Comparison of ENCODE assay signal across 2 cellular contexts in the genomic region with DNA sequence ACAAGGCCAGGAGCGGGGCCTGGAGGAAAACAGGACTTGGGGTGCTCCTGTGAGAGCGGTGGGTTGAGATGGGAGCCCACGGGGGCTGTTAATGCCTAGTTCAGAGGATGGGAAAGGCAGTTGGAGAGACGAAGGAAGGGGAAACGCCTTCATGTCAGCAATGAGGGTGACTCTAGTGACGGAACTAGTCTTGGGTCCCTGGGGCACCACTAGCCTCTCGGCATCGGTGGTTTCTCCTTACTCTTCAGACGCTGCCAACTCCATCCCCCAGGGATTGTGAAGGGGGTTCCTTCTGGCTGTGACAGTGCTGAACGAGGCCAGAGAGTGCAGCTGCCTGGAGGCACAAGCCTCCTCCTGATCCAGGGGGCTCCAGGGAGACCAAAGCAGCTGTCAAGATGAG.
TF ChIP-seq lines count a peak whose summit lies in the region.

No MANE protein-coding gene starts in this region.

TF ChIP-seq in WTC11, 78 proteins besides CTCF, POLR2A, EP300 and RAD21:
- TF ChIP-seq NR2C2 (CRISPR knock-in tag; IDR thresholded peaks at IDR 0.05) (no peak), ZNF263 (CRISPR knock-in tag; IDR thresholded peaks at IDR 0.05; ENCODE audit: low read depth) (no peak), NR1H2 (CRISPR knock-in tag; IDR thresholded peaks at IDR 0.05) (no peak), ZNF416 (CRISPR knock-in tag; IDR thresholded peaks at IDR 0.05) (no peak), PRRX2 (CRISPR knock-in tag; IDR thresholded peaks at IDR 0.05) (no peak), ZNF138 (CRISPR knock-in tag; conservative IDR thresholded peaks at IDR 0.05) (no peak), NFE2L1 (CRISPR knock-in tag; IDR thresholded peaks at IDR 0.05) (no peak), GABPB1 (CRISPR knock-in tag; IDR thresholded peaks at IDR 0.05) (no peak)
- TF ChIP-seq, protein P1, sequence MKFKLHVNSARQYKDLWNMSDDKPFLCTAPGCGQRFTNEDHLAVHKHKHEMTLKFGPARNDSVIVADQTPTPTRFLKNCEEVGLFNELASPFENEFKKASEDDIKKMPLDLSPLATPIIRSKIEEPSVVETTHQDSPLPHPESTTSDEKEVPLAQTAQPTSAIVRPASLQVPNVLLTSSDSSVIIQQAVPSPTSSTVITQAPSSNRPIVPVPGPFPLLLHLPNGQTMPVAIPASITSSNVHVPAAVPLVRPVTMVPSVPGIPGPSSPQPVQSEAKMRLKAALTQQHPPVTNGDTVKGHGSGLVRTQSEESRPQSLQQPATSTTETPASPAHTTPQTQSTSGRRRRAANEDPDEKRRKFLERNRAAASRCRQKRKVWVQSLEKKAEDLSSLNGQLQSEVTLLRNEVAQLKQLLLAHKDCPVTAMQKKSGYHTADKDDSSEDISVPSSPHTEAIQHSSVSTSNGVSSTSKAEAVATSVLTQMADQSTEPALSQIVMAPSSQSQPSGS (CRISPR knock-in tag; IDR thresholded peaks at IDR 0.05; ENCODE audit: borderline replicate concordance, low read depth), result no peak
- TF ChIP-seq, protein P2, sequence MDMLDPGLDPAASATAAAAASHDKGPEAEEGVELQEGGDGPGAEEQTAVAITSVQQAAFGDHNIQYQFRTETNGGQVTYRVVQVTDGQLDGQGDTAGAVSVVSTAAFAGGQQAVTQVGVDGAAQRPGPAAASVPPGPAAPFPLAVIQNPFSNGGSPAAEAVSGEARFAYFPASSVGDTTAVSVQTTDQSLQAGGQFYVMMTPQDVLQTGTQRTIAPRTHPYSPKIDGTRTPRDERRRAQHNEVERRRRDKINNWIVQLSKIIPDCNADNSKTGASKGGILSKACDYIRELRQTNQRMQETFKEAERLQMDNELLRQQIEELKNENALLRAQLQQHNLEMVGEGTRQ (CRISPR knock-in tag; IDR thresholded peaks at IDR 0.05), result no peak
- TF ChIP-seq, protein P3, sequence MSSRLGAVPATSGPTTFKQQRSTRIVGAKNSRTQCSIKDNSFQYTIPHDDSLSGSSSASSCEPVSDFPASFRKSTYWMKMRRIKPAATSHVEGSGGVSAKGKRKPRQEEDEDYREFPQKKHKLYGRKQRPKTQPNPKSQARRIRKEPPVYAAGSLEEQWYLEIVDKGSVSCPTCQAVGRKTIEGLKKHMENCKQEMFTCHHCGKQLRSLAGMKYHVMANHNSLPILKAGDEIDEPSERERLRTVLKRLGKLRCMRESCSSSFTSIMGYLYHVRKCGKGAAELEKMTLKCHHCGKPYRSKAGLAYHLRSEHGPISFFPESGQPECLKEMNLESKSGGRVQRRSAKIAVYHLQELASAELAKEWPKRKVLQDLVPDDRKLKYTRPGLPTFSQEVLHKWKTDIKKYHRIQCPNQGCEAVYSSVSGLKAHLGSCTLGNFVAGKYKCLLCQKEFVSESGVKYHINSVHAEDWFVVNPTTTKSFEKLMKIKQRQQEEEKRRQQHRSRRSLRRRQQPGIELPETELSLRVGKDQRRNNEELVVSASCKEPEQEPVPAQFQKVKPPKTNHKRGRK (CRISPR knock-in tag; IDR thresholded peaks at IDR 0.05; ENCODE audit: borderline replicate concordance), result no peak
TF ChIP-seq in WTC11: peak in this region for 0.

TF ChIP-seq in HepG2, 621 proteins besides CTCF, POLR2A, EP300 and RAD21:
- TF ChIP-seq, protein P4, sequence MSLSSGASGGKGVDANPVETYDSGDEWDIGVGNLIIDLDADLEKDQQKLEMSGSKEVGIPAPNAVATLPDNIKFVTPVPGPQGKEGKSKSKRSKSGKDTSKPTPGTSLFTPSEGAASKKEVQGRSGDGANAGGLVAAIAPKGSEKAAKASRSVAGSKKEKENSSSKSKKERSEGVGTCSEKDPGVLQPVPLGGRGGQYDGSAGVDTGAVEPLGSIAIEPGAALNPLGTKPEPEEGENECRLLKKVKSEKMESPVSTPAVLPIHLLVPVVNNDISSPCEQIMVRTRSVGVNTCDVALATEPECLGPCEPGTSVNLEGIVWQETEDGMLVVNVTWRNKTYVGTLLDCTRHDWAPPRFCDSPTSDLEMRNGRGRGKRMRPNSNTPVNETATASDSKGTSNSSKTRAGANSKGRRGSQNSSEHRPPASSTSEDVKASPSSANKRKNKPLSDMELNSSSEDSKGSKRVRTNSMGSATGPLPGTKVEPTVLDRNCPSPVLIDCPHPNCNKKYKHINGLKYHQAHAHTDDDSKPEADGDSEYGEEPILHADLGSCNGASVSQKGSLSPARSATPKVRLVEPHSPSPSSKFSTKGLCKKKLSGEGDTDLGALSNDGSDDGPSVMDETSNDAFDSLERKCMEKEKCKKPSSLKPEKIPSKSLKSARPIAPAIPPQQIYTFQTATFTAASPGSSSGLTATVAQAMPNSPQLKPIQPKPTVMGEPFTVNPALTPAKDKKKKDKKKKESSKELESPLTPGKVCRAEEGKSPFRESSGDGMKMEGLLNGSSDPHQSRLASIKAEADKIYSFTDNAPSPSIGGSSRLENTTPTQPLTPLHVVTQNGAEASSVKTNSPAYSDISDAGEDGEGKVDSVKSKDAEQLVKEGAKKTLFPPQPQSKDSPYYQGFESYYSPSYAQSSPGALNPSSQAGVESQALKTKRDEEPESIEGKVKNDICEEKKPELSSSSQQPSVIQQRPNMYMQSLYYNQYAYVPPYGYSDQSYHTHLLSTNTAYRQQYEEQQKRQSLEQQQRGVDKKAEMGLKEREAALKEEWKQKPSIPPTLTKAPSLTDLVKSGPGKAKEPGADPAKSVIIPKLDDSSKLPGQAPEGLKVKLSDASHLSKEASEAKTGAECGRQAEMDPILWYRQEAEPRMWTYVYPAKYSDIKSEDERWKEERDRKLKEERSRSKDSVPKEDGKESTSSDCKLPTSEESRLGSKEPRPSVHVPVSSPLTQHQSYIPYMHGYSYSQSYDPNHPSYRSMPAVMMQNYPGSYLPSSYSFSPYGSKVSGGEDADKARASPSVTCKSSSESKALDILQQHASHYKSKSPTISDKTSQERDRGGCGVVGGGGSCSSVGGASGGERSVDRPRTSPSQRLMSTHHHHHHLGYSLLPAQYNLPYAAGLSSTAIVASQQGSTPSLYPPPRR (CRISPR knock-in tag; IDR thresholded peaks at IDR 0.05; ENCODE audit: borderline replicate concordance), result no peak
- TF ChIP-seq ZFP37 (CRISPR knock-in tag; IDR thresholded peaks at IDR 0.05; ENCODE audit: borderline replicate concordance) (no peak), SRY (CRISPR knock-in tag; IDR thresholded peaks at IDR 0.05) (no peak), GFI1 (CRISPR knock-in tag; IDR thresholded peaks at IDR 0.05; ENCODE audit: borderline replicate concordance) (no peak), ZNF737 (CRISPR knock-in tag; IDR thresholded peaks at IDR 0.05; ENCODE audit: borderline replicate concordance) (no peak), HMGA1 (CRISPR knock-in tag; conservative IDR thresholded peaks at IDR 0.05) (no peak), CHD4 (IDR thresholded peaks at IDR 0.05; ENCODE audit: borderline replicate concordance, low read length) (no peak), ZNF124 (CRISPR knock-in tag; IDR thresholded peaks at IDR 0.05) (no peak), NR2F6 (IDR thresholded peaks at IDR 0.05) (no peak), NR2F6 (CRISPR knock-in tag; IDR thresholded peaks at IDR 0.05) (no peak), ZNF253 (CRISPR knock-in tag; IDR thresholded peaks at IDR 0.05; ENCODE audit: borderline replicate concordance) (no peak), BORCS8-MEF2B (CRISPR knock-in tag; IDR thresholded peaks at IDR 0.05) (no peak), TOE1 (CRISPR knock-in tag; IDR thresholded peaks at IDR 0.05) (no peak), ZNF510 (CRISPR knock-in tag; IDR thresholded peaks at IDR 0.05; ENCODE audit: low read depth) (no peak)
- TF ChIP-seq, protein P5, sequence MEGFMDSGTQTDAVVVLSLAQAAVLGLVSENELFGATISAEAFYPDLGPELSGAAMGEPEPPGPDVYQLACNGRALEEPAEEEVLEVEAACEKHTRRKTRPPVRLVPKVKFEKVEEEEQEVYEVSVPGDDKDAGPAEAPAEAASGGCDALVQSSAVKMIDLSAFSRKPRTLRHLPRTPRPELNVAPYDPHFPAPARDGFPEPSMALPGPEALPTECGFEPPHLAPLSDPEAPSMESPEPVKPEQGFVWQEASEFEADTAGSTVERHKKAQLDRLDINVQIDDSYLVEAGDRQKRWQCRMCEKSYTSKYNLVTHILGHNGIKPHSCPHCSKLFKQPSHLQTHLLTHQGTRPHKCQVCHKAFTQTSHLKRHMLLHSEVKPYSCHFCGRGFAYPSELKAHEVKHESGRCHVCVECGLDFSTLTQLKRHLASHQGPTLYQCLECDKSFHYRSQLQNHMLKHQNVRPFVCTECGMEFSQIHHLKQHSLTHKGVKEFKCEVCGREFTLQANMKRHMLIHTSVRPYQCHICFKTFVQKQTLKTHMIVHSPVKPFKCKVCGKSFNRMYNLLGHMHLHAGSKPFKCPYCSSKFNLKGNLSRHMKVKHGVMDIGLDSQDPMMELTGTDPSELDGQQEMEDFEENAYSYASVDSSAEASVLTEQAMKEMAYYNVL (CRISPR knock-in tag; IDR thresholded peaks at IDR 0.05; ENCODE audit: borderline replicate concordance), result no peak
- TF ChIP-seq, protein P6, sequence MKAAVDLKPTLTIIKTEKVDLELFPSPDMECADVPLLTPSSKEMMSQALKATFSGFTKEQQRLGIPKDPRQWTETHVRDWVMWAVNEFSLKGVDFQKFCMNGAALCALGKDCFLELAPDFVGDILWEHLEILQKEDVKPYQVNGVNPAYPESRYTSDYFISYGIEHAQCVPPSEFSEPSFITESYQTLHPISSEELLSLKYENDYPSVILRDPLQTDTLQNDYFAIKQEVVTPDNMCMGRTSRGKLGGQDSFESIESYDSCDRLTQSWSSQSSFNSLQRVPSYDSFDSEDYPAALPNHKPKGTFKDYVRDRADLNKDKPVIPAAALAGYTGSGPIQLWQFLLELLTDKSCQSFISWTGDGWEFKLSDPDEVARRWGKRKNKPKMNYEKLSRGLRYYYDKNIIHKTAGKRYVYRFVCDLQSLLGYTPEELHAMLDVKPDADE (CRISPR knock-in tag; IDR thresholded peaks at IDR 0.05), result no peak
- TF ChIP-seq, protein P7, sequence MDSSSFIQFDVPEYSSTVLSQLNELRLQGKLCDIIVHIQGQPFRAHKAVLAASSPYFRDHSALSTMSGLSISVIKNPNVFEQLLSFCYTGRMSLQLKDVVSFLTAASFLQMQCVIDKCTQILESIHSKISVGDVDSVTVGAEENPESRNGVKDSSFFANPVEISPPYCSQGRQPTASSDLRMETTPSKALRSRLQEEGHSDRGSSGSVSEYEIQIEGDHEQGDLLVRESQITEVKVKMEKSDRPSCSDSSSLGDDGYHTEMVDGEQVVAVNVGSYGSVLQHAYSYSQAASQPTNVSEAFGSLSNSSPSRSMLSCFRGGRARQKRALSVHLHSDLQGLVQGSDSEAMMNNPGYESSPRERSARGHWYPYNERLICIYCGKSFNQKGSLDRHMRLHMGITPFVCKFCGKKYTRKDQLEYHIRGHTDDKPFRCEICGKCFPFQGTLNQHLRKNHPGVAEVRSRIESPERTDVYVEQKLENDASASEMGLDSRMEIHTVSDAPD (CRISPR knock-in tag; IDR thresholded peaks at IDR 0.05), result no peak
